Comparison of ENCODE assay signal across 32 cellular contexts in the genomic region with DNA sequence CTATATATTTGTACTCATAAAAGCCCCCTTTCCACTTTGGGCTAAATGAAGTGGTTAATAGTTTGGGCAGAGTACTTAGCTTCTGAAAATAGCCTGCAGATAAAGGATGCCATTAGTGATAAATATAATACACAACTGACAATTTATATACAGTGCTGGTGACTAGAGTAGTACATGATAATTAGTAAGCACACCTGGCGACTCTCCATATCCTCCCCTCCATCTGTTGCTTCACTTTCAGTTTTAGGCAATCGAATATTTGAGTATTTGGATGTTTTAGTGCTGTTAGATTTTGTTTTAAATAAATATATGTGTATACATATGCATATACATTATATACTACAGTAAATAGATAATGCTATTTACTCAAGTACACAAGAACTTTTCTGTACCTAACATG. TPM values are rescaled to one million over a fixed set of nuclear protein-coding genes. Genes with fewer than 3 reads are reported as not detected.
A peak's percentile ranks its signal among the peaks of the same experiment; 100 is the strongest.
DNase-seq lines count a peak whose midpoint lies in the region; ATAC-seq, FAIRE-seq and TF ChIP-seq lines count a peak whose summit lies in the region.
"Had no signal": no experiment of that assay in that cellular context is flagged by ENCODE, and none has a peak within 500 bp of the region (broad histone marks: within the 10 kb centered on the region; RNA-seq: fewer than 3 reads in every experiment).

No MANE protein-coding gene starts in this region.

- no peak overlapping the region for H3K27ac Mint-ChIP-seq in stimulated activated effector memory CD8-positive, alpha-beta T cell treated with anti-CD3 and anti-CD28 coated beads, Interleukin-12 subunit alpha, Interleukin-12 subunit beta, amount 100 ng/mL, for 72 hours
- H3K27ac Mint-ChIP-seq: activated CD4-positive, alpha-beta T cell treated with anti-CD3 and anti-CD28 coated beads for 36 hours; activated CD8-positive, alpha-beta T cell treated with anti-CD3 and anti-CD28 coated beads for 36 hours; activated naive CD4-positive, alpha-beta T cell treated with anti-CD3 and anti-CD28 coated beads, Interleukin-2, amount 10 ng/mL, durations not matched to agents 7 days and 5 days; CD14-positive monocyte; memory B cell; T-helper 2 cell treated with Interferon-gamma antibody and Interleukin-4, amounts not matched to agents 5 μg/mL and 100 μg/mL, for 36 hours had no signal

- H3K27me3 ChIP-seq in keratinocyte (ENCODE audit: control insufficient read depth, extremely low read depth, insufficient read depth, low read length) (no peaks in the 10 kb centered on the region), colonic mucosa (no peaks in the 10 kb centered on the region)
- H3K27me3 ChIP-seq: adrenal gland, ovary had no signal

- H3K9ac ChIP-seq in keratinocyte (ENCODE audit: control insufficient read depth, extremely low read depth, insufficient read depth, low read length), result no peak overlapping the region
- no peak overlapping the region for H3K9ac ChIP-seq in colonic mucosa (ENCODE audit: low read depth in 2 of 2, low read length in 2 of 2)

- FAIRE-seq in keratinocyte (lab: Jason Lieb, UNC), result no peak
- FAIRE-seq: G401.6 had no signal

- H4K20me1 ChIP-seq in keratinocyte (ENCODE audit: control insufficient read depth, extremely low read depth, insufficient read depth, low read length), result no peaks in the 10 kb centered on the region

- no peaks in the 10 kb centered on the region for H3K4me1 Mint-ChIP-seq in stimulated activated effector memory CD8-positive, alpha-beta T cell treated with anti-CD3 and anti-CD28 coated beads, Interleukin-12 subunit alpha, Interleukin-12 subunit beta, amount 100 ng/mL, for 72 hours
- H3K4me1 Mint-ChIP-seq: activated CD4-positive, alpha-beta T cell treated with anti-CD3 and anti-CD28 coated beads for 36 hours; activated naive CD4-positive, alpha-beta T cell treated with anti-CD3 and anti-CD28 coated beads, Interleukin-2, amount 10 ng/mL, durations not matched to agents 7 days and 5 days; CD14-positive monocyte; memory B cell had no signal

- TF ChIP-seq CTCF in keratinocyte (optimal IDR thresholded peaks at IDR 0.05 in 1 of 3, IDR thresholded peaks at IDR 0.05 in 1 of 3, conservative IDR thresholded peaks at IDR 0.05 in 1 of 3; ENCODE audit: extremely low read depth in 1 of 3, insufficient read depth in 2 of 3, low read length in 3 of 3) (no peak), colonic mucosa (IDR thresholded peaks at IDR 0.05) (no peak)

- H3K79me2 ChIP-seq in keratinocyte (ENCODE audit: control insufficient read depth, insufficient read depth, low read length), result no peaks in the 10 kb centered on the region

- no peak overlapping the region for H3K27ac ChIP-seq in keratinocyte (ENCODE audit: control insufficient read depth, insufficient read depth, low read length)
- H3K27ac ChIP-seq in colonic mucosa, result no peak overlapping the region
- H3K27ac ChIP-seq: 22Rv1, adrenal gland, dorsolateral prefrontal cortex, HL-60, ovary, skin epidermis had no signal

- ATAC-seq in stimulated activated effector memory CD8-positive, alpha-beta T cell treated with anti-CD3 and anti-CD28 coated beads, Interleukin-12 subunit alpha, Interleukin-12 subunit beta, amount 100 ng/mL, for 72 hours, result no peak
- ATAC-seq in HG03280 (IDR thresholded peaks at IDR 0.05; ENCODE audit: unreplicated experiment), result no peak
- ATAC-seq: activated CD4-positive, alpha-beta T cell treated with anti-CD3 and anti-CD28 coated beads for 36 hours; activated CD8-positive, alpha-beta T cell treated with anti-CD3 and anti-CD28 coated beads for 36 hours; left lobe of liver; stimulated activated naive CD8-positive, alpha-beta T cell treated with anti-CD3 and anti-CD28 coated beads, Interleukin-15, Interleukin-2, amounts not matched to agents 100 U/mL and 50 U/mL, for 24 hours had no signal

- no peaks in the 10 kb centered on the region for H3K9me1 ChIP-seq in keratinocyte (ENCODE audit: control insufficient read depth, extremely low read depth, insufficient read depth, low read length)

- intact Hi-C loops in colonic mucosa (cut with DNase I), result no loop called here

- H3K9me3 ChIP-seq in keratinocyte (ENCODE audit: control insufficient read depth, low read depth, low read length) (peaks cover 2% of the 10 kb centered on the region), colonic mucosa (no peaks in the 10 kb centered on the region)
- H3K9me3 ChIP-seq: adrenal gland, Caco-2, HAP-1, ovary had no signal

- DNase-seq in NCI-H1436 (lab: John Stamatoyannopoulos, UW) (peak; percentile 13), NCI-H1436 treated with DMSO at 0.1 percent for 48 hours (lab: John Stamatoyannopoulos, UW) (no peak), NCI-H1105 treated with DMSO at 0.1 percent for 48 hours (lab: John Stamatoyannopoulos, UW) (peak; percentile 90), OCI-M1 (lab: John Stamatoyannopoulos, UW) (peak; percentile 8), keratinocyte (ENCODE audit: low read depth, low spot score) (no peak), colonic mucosa (no peak)
- no peak for DNase-seq in stimulated activated effector memory CD8-positive, alpha-beta T cell treated with anti-CD3 and anti-CD28 coated beads, Interleukin-12 subunit alpha, Interleukin-12 subunit beta, amount 100 ng/mL, for 72 hours (ENCODE audit: low spot score in 2 of 2)
- DNase-seq: activated CD4-positive, alpha-beta T cell treated with anti-CD3 and anti-CD28 coated beads for 36 hours; activated CD8-positive, alpha-beta memory T cell treated with anti-CD3 and anti-CD28 coated beads, Interleukin-2, amount 50 U/mL, for 48 hours; activated CD8-positive, alpha-beta T cell treated with anti-CD3 and anti-CD28 coated beads for 36 hours; activated naive CD4-positive, alpha-beta T cell treated with anti-CD3 and anti-CD28 coated beads, Interleukin-2, amount 10 ng/mL, durations not matched to agents 7 days and 5 days; adrenal gland; Caco-2; dorsolateral prefrontal cortex; glutamatergic neuron; KG1; NCI-H1930; NCI-H446; NK-92 treated with Interleukin-12 subunit alpha and Interleukin-12 subunit beta, amount 100 ng/mL, for 24 hours; ovary; SHP77; stimulated activated naive CD8-positive, alpha-beta T cell treated with anti-CD3 and anti-CD28 coated beads, Interleukin-15, Interleukin-2, amounts not matched to agents 100 U/mL and 50 U/mL, for 24 hours had no signal

- H3K4me1 ChIP-seq in keratinocyte (ENCODE audit: control insufficient read depth, extremely low read depth, insufficient read depth, low read length) (no peaks in the 10 kb centered on the region), colonic mucosa (no peaks in the 10 kb centered on the region)
- H3K4me1 ChIP-seq: adrenal gland, Caco-2, HAP-1 had no signal

- peaks cover 2% of the 10 kb centered on the region for H3K9me3 Mint-ChIP-seq in stimulated activated effector memory CD8-positive, alpha-beta T cell treated with anti-CD3 and anti-CD28 coated beads, Interleukin-12 subunit alpha, Interleukin-12 subunit beta, amount 100 ng/mL, for 72 hours

- no peaks in the 10 kb centered on the region for H3K36me3 ChIP-seq in keratinocyte (ENCODE audit: control insufficient read depth in 2 of 2, extremely low read depth in 1 of 2, insufficient read depth in 2 of 2, low read length in 2 of 2)
- no peaks in the 10 kb centered on the region for H3K36me3 ChIP-seq in colonic mucosa
- H3K36me3 ChIP-seq: adrenal gland, HAP-1, ovary had no signal

- no peaks in the 10 kb centered on the region for H3K36me3 Mint-ChIP-seq in stimulated activated effector memory CD8-positive, alpha-beta T cell treated with anti-CD3 and anti-CD28 coated beads, Interleukin-12 subunit alpha, Interleukin-12 subunit beta, amount 100 ng/mL, for 72 hours
- H3K36me3 Mint-ChIP-seq: activated naive CD4-positive, alpha-beta T cell treated with anti-CD3 and anti-CD28 coated beads, Interleukin-2, amount 10 ng/mL, durations not matched to agents 7 days and 5 days; CD14-positive monocyte; memory B cell had no signal

- H3K4me3 ChIP-seq in keratinocyte (ENCODE audit: control insufficient read depth in 2 of 3, extremely low read depth in 1 of 3, insufficient read depth in 2 of 3, low read depth in 1 of 3, low read length in 3 of 3), result no peak overlapping the region
- no peak overlapping the region for H3K4me3 ChIP-seq in colonic mucosa
- H3K4me3 ChIP-seq: adrenal gland, dorsolateral prefrontal cortex, HAP-1, ovary, skin epidermis had no signal

- H2AFZ ChIP-seq in keratinocyte (ENCODE audit: control insufficient read depth, low read length), result no peak overlapping the region

- dilution Hi-C loops in keratinocyte (cut with MboI; ENCODE audit: extremely low pct_ligation_motif_present, low sequenced_read_pairs), result no loop called here

- peak overlapping the region; percentile 26 for H3K4me2 ChIP-seq in keratinocyte (ENCODE audit: control insufficient read depth, extremely low read depth, insufficient read depth, low read depth, low read length)

- H3K4me3 Mint-ChIP-seq in stimulated activated effector memory CD8-positive, alpha-beta T cell treated with anti-CD3 and anti-CD28 coated beads, Interleukin-12 subunit alpha, Interleukin-12 subunit beta, amount 100 ng/mL, for 72 hours, result no peak overlapping the region
- H3K4me3 Mint-ChIP-seq: activated CD4-positive, alpha-beta T cell treated with anti-CD3 and anti-CD28 coated beads for 36 hours; activated CD8-positive, alpha-beta T cell treated with anti-CD3 and anti-CD28 coated beads for 36 hours; activated naive CD4-positive, alpha-beta T cell treated with anti-CD3 and anti-CD28 coated beads, Interleukin-2, amount 10 ng/mL, durations not matched to agents 7 days and 5 days; CD14-positive monocyte; memory B cell; T-helper 2 cell treated with Interferon-gamma antibody and Interleukin-4, amounts not matched to agents 5 μg/mL and 100 μg/mL, for 36 hours had no signal

RNA-seq across cellular contexts. Expression of a gene that starts 35.9 kb away (rescaled TPM):
- 17.0 to 38.2 TPM (median 37.5 TPM) in 3 replicates for polyA plus RNA-seq in keratinocyte
- 111 TPM for polyA plus RNA-seq in keratinocyte (2011; ENCODE audit: low read depth)
- 23.0 and 42.6 TPM in 2 replicates for polyA plus RNA-seq in keratinocyte (2011; cell fraction: cytosol; rRNA removed)
- polyA plus RNA-seq in keratinocyte (2011; cell fraction: nucleus; rRNA removed), result 22.2 and 32.0 TPM in 2 replicates
- 34.1 and 50.9 TPM in 2 replicates for polyA plus RNA-seq in keratinocyte (2012; ENCODE audit: low replicate concordance)
- polyA minus RNA-seq in keratinocyte, result 2.4 to 12.7 TPM (median 4.3 TPM) in 3 replicates
- 27.4 TPM for polyA minus RNA-seq in keratinocyte (2011; cell fraction: cytosol; rRNA and poly(A)+ RNA removed)
- polyA minus RNA-seq in keratinocyte (2011; cell fraction: nucleus; rRNA and poly(A)+ RNA removed), result 6.0 and 15.6 TPM in 2 replicates
- total RNA-seq in colonic mucosa, result 100 to 1,000 TPM in 1 of 2 donors, 10 to 100 TPM in 1; 80.2 to 103 TPM

Comparison
In these comparisons a context has a peak if more than half of its experiments do, and no peak if none do; other contexts are left out.
1. DNase-seq: peak in NCI-H1436 (single experiment), NCI-H1105 treated with DMSO at 0.1 percent for 48 hours (single experiment) and OCI-M1 (single experiment); none in NCI-H1436 treated with DMSO at 0.1 percent for 48 hours (single experiment), keratinocyte (single experiment), stimulated activated effector memory CD8-positive, alpha-beta T cell treated with anti-CD3 and anti-CD28 coated beads, Interleukin-12 subunit alpha, Interleukin-12 subunit beta, amount 100 ng/mL, for 72 hours (0 of 2) and colonic mucosa (single experiment).